ENCODE assay signal across 8 cellular contexts in the genomic region with DNA sequence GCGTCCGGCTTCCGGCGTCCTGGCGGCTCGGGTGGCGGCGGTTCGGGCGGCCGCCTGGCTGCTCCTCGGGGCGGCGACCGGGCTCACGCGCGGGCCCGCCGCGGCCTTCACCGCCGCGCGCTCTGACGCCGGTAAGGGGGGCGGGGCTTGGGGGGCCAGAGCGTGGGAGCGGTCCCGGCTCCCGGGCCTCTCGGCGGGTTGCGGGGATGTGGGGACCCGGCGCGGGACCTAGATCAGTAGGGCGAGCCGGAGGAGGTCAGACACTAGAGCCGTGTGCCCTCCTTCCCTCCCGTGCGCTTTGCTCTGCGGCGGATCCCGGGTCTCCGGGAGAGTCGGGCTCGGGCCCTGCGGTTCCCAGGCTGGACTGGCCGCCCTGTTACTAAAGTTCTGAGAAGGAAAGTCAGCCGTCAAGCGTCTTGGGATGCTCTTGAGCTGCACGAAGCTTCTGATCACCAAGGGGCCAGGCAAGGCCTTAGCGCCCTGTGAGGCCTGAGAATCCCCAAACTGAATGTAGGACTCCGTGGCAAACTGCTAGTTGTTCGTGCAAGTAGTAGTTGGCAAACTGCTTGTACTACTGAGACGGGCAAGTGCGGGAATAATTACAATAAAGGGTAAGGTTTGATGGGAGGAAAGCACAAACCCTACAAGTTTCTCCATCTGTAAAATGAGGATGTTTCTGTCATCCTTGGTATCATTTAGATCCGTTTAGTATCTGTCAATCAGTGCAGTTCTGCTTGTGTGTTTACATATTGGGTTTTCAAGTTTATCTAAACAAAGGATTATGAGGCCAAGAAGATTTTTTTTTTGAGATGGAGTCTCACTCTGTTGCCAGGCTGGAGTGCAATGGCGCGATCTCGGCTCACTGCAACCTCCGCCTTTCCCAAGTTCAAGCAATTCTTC. TPM values are rescaled to one million over a fixed set of nuclear protein-coding genes. Genes with fewer than 3 reads are reported as not detected.
DNase-seq lines count a peak whose midpoint lies in the region; ATAC-seq and TF ChIP-seq lines count a peak whose summit lies in the region.

No MANE protein-coding gene starts in this region.

- intact Hi-C loops in testis (cut with DNase I; ENCODE audit: low total_unique reads) = no loop called here

- H3K9me3 ChIP-seq in testis = no peaks in the 10 kb centered on the region

- WGBS in testis, 2 donors = 11 to 20% methylated on average over 7 to 20 of the region's 64 CpGs

- H3K4me1 ChIP-seq in testis = peaks cover 8% of the 10 kb centered on the region

- TF ChIP-seq CTCF in omental fat pad (IDR thresholded peaks at IDR 0.05) (no peak), testis (IDR thresholded peaks at IDR 0.05) (no peak)

- peak; percentile 64 for DNase-seq in SIG-M5 treated with dmso at 0.1 percent for 504 hours (lab: John Stamatoyannopoulos, UW; ENCODE audit: unreplicated experiment)
- no peak for DNase-seq in SIG-M5 (lab: John Stamatoyannopoulos, UW)
- peak; percentile 50 for DNase-seq in NCI-H526 treated with DMSO at 0.1 percent for 48 hours (lab: John Stamatoyannopoulos, UW)
- peak; percentile 63 for DNase-seq in activated T-helper 9 cell treated with anti-CD3 and anti-CD28 coated beads, Interleukin-2, amount 50 U/mL, for 16 hours (ENCODE audit: low read depth)
- peak; percentile 56 for DNase-seq in foreskin melanocyte
- peak; percentile 38 for DNase-seq in omental fat pad (ENCODE audit: low spot score)
- peak; percentile 76 for DNase-seq in testis

- no peak for TF ChIP-seq POLR2A in testis (IDR thresholded peaks at IDR 0.05)

- no peaks in the 10 kb centered on the region for H3K36me3 ChIP-seq in testis (ENCODE audit: low read depth, missing control alignments)

- peak overlapping the region; percentile 74 to 85 for H3K4me3 ChIP-seq in testis

- H3K27ac ChIP-seq in testis = peak overlapping the region; percentile 92 to 97

- ATAC-seq in HG02870 (IDR thresholded peaks at IDR 0.05; ENCODE audit: unreplicated experiment) = peak; percentile 50
- peak; percentile 90 for ATAC-seq in omental fat pad (ENCODE audit: low FRiP score)

- no peaks in the 10 kb centered on the region for H3K27me3 ChIP-seq in testis

RNA-seq across cellular contexts. Expression of a gene that starts 0.6 kb away (rescaled TPM):
- total RNA-seq in omental fat pad (10 to 100 TPM; 13.0 to 19.4 (median 15.6) TPM), testis (10 to 100 TPM; 23.8 to 37.5 TPM)
- polyA plus RNA-seq in testis (ENCODE audit: insufficient read depth, low read depth, low replicate concordance) = 21.6 TPM

RNA-seq across cellular contexts. Expression of a gene that starts 0.7 kb away (rescaled TPM):
- total RNA-seq in omental fat pad (1 to 10 TPM in 2 of 4 donors, under 1 TPM in 2; 0.94 to 2.5 (median 1.2) TPM), testis (10 to 100 TPM in 1 of 2 donors, 1 to 10 TPM in 1; 7.4 to 11.1 TPM)
- 17.1 TPM for polyA plus RNA-seq in testis (ENCODE audit: insufficient read depth, low read depth, low replicate concordance)

RNA-seq across cellular contexts. Expression of a gene that starts 26.9 kb away (rescaled TPM):
- 100 to 1,000 TPM in 1 of 4 donors, 10 to 100 TPM in 3; 50.3 to 108 (median 81.0) TPM for total RNA-seq in omental fat pad
- total RNA-seq in testis = 10 to 100 TPM; 47.4 to 49.2 TPM
- polyA plus RNA-seq in testis (ENCODE audit: insufficient read depth, low read depth, low replicate concordance) = 30.7 TPM
